In genomic region chr1:182149411-182149965, GRCh38 we compare ENCODE assay signal across 9 cellular contexts.
A peak's percentile ranks its signal among the peaks of the same experiment; 100 is the strongest.
DNase-seq lines count a peak whose midpoint lies in the region; ATAC-seq, FAIRE-seq and TF ChIP-seq lines count a peak whose summit lies in the region.
"Had no signal": no experiment of that assay in that cellular context is flagged by ENCODE, and none has a peak within 500 bp of the region (broad histone marks: within the 10 kb centered on the region; RNA-seq: fewer than 3 reads in every experiment).

No MANE protein-coding gene starts in this region.

- peak overlapping the region; percentile 98 for H3K27ac ChIP-seq in neutrophil
- H3K27ac ChIP-seq: cardiac muscle cell had no signal

- no peaks in the 10 kb centered on the region for H3K27me3 ChIP-seq in neutrophil
- H3K27me3 ChIP-seq: cardiac muscle cell had no signal

- H3K27me3 Mint-ChIP-seq in effector memory CD8-positive, alpha-beta T cell, result no peaks in the 10 kb centered on the region

- TF ChIP-seq POLR2A in GM12892 (IDR thresholded peaks at IDR 0.05; ENCODE audit: low read depth, low read length), result no peak

- peaks cover 0 to 2% of the 10 kb centered on the region in 2 donors for H3K4me1 Mint-ChIP-seq in effector memory CD8-positive, alpha-beta T cell (ENCODE audit: low read depth in 2 of 2)

- H3K36me3 ChIP-seq in neutrophil, result no peaks in the 10 kb centered on the region
- H3K36me3 ChIP-seq: cardiac muscle cell had no signal

- FAIRE-seq in GM12892 (lab: Jason Lieb, UNC), result no peak

- H3K4me3 Mint-ChIP-seq in effector memory CD8-positive, alpha-beta T cell, result no peak overlapping the region

- H3K9me3 ChIP-seq in neutrophil, result no peaks in the 10 kb centered on the region

- peaks cover 63 to 73% of the 10 kb centered on the region in 2 experiments for H3K4me1 ChIP-seq in neutrophil (ENCODE audit: control insufficient read depth in 1 of 2, insufficient read depth in 1 of 2, low read depth in 1 of 2, low read length in 1 of 2)

- no peak for TF ChIP-seq CTCF in neutrophil (IDR thresholded peaks at IDR 0.05)

- no peaks in the 10 kb centered on the region for H3K36me3 Mint-ChIP-seq in effector memory CD8-positive, alpha-beta T cell (ENCODE audit: insufficient read depth)

- peak overlapping the region; percentile 3 to 26 for H3K27ac Mint-ChIP-seq in effector memory CD8-positive, alpha-beta T cell

- H3K4me3 ChIP-seq in neutrophil (ENCODE audit: low read depth in 1 of 2, low read length in 1 of 2), result peak overlapping the region; percentile 50 to 57
- H3K4me3 ChIP-seq: cardiac muscle cell had no signal

- DNase-seq in Daoy (ENCODE audit: low read depth) (peak; percentile 37), NOMO-1 (lab: John Stamatoyannopoulos, UW; ENCODE audit: unreplicated experiment in 2 of 2) (peak; percentile 82 to 98), GM12892 (ENCODE audit: insufficient read length) (no peak), NCI-H526 (lab: John Stamatoyannopoulos, UW) (no peak), SW 1271 (lab: John Stamatoyannopoulos, UW) (no peak)
- no peak for DNase-seq in effector memory CD8-positive, alpha-beta T cell

- H3K9me3 Mint-ChIP-seq in effector memory CD8-positive, alpha-beta T cell, result no peaks in the 10 kb centered on the region

- ATAC-seq in effector memory CD8-positive, alpha-beta T cell (replicated peaks), result peak; percentile 40
- no peak for ATAC-seq in GM21367 (IDR thresholded peaks at IDR 0.05; ENCODE audit: unreplicated experiment)

Comparison
In these comparisons a context has a peak if more than half of its experiments do, and no peak if none do; other contexts are left out.
1. DNase-seq: peak in Daoy (single experiment) and NOMO-1 (2 of 2); none in effector memory CD8-positive, alpha-beta T cell (0 of 3), GM12892 (single experiment), NCI-H526 (0 of 2) and SW 1271 (0 of 2).